ENCODE assay signal across 17 cellular contexts in the genomic region with DNA sequence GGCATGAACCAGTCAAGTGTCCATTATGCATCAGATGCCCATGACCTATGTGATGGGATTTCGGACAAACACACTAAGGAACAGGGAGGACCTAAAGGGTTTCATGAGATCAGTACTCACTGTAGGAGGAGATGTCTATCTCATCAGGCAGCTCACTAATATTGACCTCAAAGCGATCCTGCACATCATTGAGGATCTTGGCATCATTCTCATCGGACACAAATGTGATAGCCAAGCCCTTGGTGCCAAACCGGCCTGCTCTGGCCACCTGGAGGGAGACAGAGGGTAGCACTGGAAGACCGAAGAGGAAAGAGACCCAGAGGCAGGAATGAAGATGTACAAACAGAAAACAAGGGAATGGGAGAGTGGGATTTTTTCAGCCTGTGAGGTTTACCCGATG. TPM values are rescaled to one million over a fixed set of nuclear protein-coding genes. Genes with fewer than 3 reads are reported as not detected.
"Had no signal": no experiment of that assay in that cellular context is flagged by ENCODE, and none has a peak within 500 bp of the region (broad histone marks: within the 10 kb centered on the region; RNA-seq: fewer than 3 reads in every experiment).

No MANE protein-coding gene starts in this region.

- H3K27ac ChIP-seq: lower lobe of right lung had no signal

- ATAC-seq: activated CD8-positive, alpha-beta T cell treated with anti-CD3 and anti-CD28 coated beads, Interleukin-2, amount 10 ng/mL, durations not matched to agents 7 days and 5 days; esophagus mucosa; right cardiac atrium had no signal

- H3K4me2 ChIP-seq: smooth muscle cell had no signal

- DNase-seq: activated CD4-positive, alpha-beta T cell treated with anti-CD3 and anti-CD28 coated beads for 4 hours; activated CD8-positive, alpha-beta T cell treated with anti-CD3 and anti-CD28 coated beads, Interleukin-2, amount 10 ng/mL, durations not matched to agents 7 days and 5 days; activated naive CD4-positive, alpha-beta T cell treated with anti-CD3 and anti-CD28 coated beads, Interleukin-2, amount 10 ng/mL, durations not matched to agents 7 days and 5 days; cerebellar nuclear complex; dermis blood vessel endothelial cell; glutamatergic neuron; immature natural killer cell; lower lobe of right lung; midbrain; right cardiac atrium; stimulated activated naive CD4-positive, alpha-beta T cell; trophoblast cell had no signal

- H3K9me3 ChIP-seq: lower lobe of right lung had no signal

- H3K27ac Mint-ChIP-seq: activated CD8-positive, alpha-beta T cell treated with anti-CD3 and anti-CD28 coated beads, Interleukin-2, amount 10 ng/mL, durations not matched to agents 7 days and 5 days; activated naive CD4-positive, alpha-beta T cell treated with anti-CD3 and anti-CD28 coated beads, Interleukin-2, amount 10 ng/mL, durations not matched to agents 7 days and 5 days; activated T-helper 2 cell treated with anti-CD3 and anti-CD28 coated beads, Interferon-gamma antibody, Interleukin-2, Interleukin-4, amounts not matched to agents 10 μg/mL and 5 μg/mL and 100 μg/mL, durations not matched to agents 14 hours and 24 hours and 36 hours; T-helper 2 cell treated with Interferon-gamma antibody and Interleukin-4, amounts not matched to agents 5 μg/mL and 100 μg/mL, for 36 hours had no signal

- H3K4me3 ChIP-seq: lower lobe of right lung, smooth muscle cell had no signal

- H3K9me3 Mint-ChIP-seq: activated naive CD4-positive, alpha-beta T cell treated with anti-CD3 and anti-CD28 coated beads, Interleukin-2, amount 10 ng/mL, durations not matched to agents 7 days and 5 days; activated T-helper 2 cell treated with anti-CD3 and anti-CD28 coated beads, Interferon-gamma antibody, Interleukin-2, Interleukin-4, amounts not matched to agents 10 μg/mL and 5 μg/mL and 100 μg/mL, durations not matched to agents 14 hours and 24 hours and 36 hours; immature natural killer cell; T-helper 2 cell treated with Interferon-gamma antibody and Interleukin-4, amounts not matched to agents 5 μg/mL and 100 μg/mL, for 36 hours had no signal

- H3K27me3 Mint-ChIP-seq: activated naive CD4-positive, alpha-beta T cell treated with anti-CD3 and anti-CD28 coated beads, Interleukin-2, amount 10 ng/mL, durations not matched to agents 7 days and 5 days; progenitor cell of endocrine pancreas had no signal

- H3K4me3 Mint-ChIP-seq: activated CD8-positive, alpha-beta T cell treated with anti-CD3 and anti-CD28 coated beads, Interleukin-2, amount 10 ng/mL, durations not matched to agents 7 days and 5 days; activated naive CD4-positive, alpha-beta T cell treated with anti-CD3 and anti-CD28 coated beads, Interleukin-2, amount 10 ng/mL, durations not matched to agents 7 days and 5 days; immature natural killer cell; T-helper 2 cell treated with Interferon-gamma antibody and Interleukin-4, amounts not matched to agents 5 μg/mL and 100 μg/mL, for 36 hours had no signal

- H3K4me1 ChIP-seq: lower lobe of right lung had no signal

RNA-seq across cellular contexts. Expression of a gene that starts 1.9 kb away (rescaled TPM):
- total RNA-seq: activated CD8-positive, alpha-beta T cell treated with anti-CD3 and anti-CD28 coated beads, Interleukin-2, amount 10 ng/mL, durations not matched to agents 7 days and 5 days; activated T-helper 2 cell treated with anti-CD3 and anti-CD28 coated beads, Interferon-gamma antibody, Interleukin-2, Interleukin-4, amounts not matched to agents 10 μg/mL and 5 μg/mL and 100 μg/mL, durations not matched to agents 14 hours and 24 hours and 36 hours; dermis blood vessel endothelial cell; esophagus mucosa; lower lobe of right lung; progenitor cell of endocrine pancreas; right cardiac atrium; smooth muscle cell had no signal

RNA-seq across cellular contexts. Expression of a gene that starts 15.7 kb away (rescaled TPM):
- total RNA-seq: esophagus mucosa had no signal
